ENCODE assay signal across 8 cellular contexts in the genomic region with DNA sequence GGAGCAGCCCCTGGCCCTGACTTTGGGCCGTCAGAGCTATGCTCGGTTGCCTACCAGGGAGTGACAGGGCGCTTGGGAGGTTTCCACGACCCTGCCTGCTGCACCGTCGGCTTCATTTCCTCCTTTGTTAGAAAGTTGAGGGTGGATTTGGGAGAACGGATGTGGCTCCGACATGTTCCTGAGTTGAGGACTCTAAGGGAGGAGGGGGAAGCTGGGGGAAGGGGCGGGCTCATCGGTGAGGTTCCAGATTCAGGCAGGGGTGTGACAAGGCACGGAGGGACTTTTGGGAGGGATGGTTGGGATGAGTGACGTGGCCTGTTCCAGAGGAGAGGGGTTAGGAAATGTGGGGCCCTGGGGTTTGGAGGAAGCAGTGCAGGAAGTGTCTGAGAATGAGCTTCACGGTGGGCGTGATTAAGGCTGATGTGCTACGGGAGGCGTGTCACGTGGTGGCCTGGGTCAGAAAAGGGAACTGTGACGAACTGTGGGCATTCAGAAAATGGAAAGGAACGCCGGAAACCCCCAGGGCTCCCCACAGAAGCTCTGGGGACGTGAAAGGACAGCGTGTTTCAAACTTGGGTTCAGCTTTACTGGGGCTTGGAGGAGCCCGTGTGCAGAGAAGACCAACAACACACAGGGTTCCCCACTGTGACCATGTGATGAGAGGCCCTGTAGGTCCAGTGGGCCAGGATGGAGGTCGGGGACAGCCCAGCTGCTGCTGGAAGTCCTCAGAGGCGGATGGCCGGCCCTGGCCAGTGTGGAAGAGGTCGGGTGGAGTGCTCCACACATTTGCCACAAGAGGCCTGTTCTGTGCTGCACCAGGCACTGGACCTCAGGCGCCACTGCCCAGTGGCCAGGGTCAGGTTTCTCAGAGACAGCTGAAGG. TPM values are rescaled to one million over a fixed set of nuclear protein-coding genes. Genes with fewer than 3 reads are reported as not detected.
DNase-seq lines count a peak whose midpoint lies in the region; ATAC-seq and TF ChIP-seq lines count a peak whose summit lies in the region.

No MANE protein-coding gene starts in this region.

- WGBS in IMR-90 (ENCODE audit: extremely low coverage in 2 of 2, insufficient read length in 1 of 2), 2 experiments = 79% methylated on average over 3 of the region's 28 CpGs; no CpG with 5 or more reads in 1 of the 2 experiments
- WGBS in esophagus, 2 donors = 62 to 64% methylated on average over 28 of the region's 28 CpGs
- 28 to 45% (median 31%) methylated on average over 28 of the region's 28 CpGs for WGBS in psoas muscle, 3 donors

- peak; percentile 61 for DNase-seq in AG10803 (ENCODE audit: low read depth)
- peak; percentile 63 for DNase-seq in IMR-90
- DNase-seq in activated CD4-positive, alpha-beta T cell treated with anti-CD3 and anti-CD28 coated beads, Interleukin-2, amount 50 U/mL, for 24 hours (ENCODE audit: low read depth in 1 of 2, low spot score in 1 of 2) = peak; percentile 16 to 46
- DNase-seq in psoas muscle = peak; percentile 79 to 85
- peak; percentile 73 for DNase-seq in ureter (ENCODE audit: low spot score)
- no peak for DNase-seq in NCI-H526 (lab: John Stamatoyannopoulos, UW)

- peak; percentile 47 for ATAC-seq in GM19324 (IDR thresholded peaks at IDR 0.05; ENCODE audit: low FRiP score, unreplicated experiment)
- ATAC-seq in IMR-90 (ENCODE audit: low read depth) = peak; percentile 33; the same call in 1 of the 2 replicates
- peak; percentile 50 to 65 (median 58) for ATAC-seq in psoas muscle

- no peak overlapping the region; the same call in 1 of the 2 replicates for H3K4me2 ChIP-seq in IMR-90 (ENCODE audit: low read depth, low read length)

- H3K56ac ChIP-seq in IMR-90 (ENCODE audit: extremely low read depth, insufficient read depth, low read length) = no peak overlapping the region

- H4K5ac ChIP-seq in IMR-90 (ENCODE audit: low read depth, low read length) = no peak overlapping the region; the same call in 1 of the 2 replicates

- no peak for TF ChIP-seq RAD21 in IMR-90 (IDR thresholded peaks at IDR 0.05; ENCODE audit: low read length)

- peak overlapping the region; percentile 16 to 72; a peak in 3 of 4 replicates for H4K8ac ChIP-seq in IMR-90 (ENCODE audit: low read depth in 2 of 2, low read length in 2 of 2)

- no peak overlapping the region for H2BK15ac ChIP-seq in IMR-90 (ENCODE audit: low read depth, low read length)

- peak overlapping the region; percentile 49 for H3K4me3 ChIP-seq in AG10803 (ENCODE audit: low read length)
- H3K4me3 ChIP-seq in IMR-90 (ENCODE audit: insufficient read depth, low read depth, low read length) = no peak overlapping the region
- H3K4me3 ChIP-seq in esophagus (ENCODE audit: low read depth in 1 of 2, low read length in 2 of 2) = no peak overlapping the region
- H3K4me3 ChIP-seq in psoas muscle = peak overlapping the region; percentile 84

- H2BK5ac ChIP-seq in IMR-90 (ENCODE audit: low read depth, low read length, poor library complexity, severe bottlenecking) = no peak overlapping the region

- TF ChIP-seq POLR2A in IMR-90 (IDR thresholded peaks at IDR 0.05; ENCODE audit: low read depth, low read length) = peak; percentile 36; the same call in 1 of the 2 replicates

- H3K79me1 ChIP-seq in IMR-90 (ENCODE audit: low read depth in 1 of 2, low read length in 2 of 2) = peaks cover 24 to 73% of the 10 kb centered on the region in 2 experiments

- no peaks in the 10 kb centered on the region for H3K9me3 ChIP-seq in IMR-90 (ENCODE audit: control insufficient read depth, insufficient read depth, low read length)
- no peaks in the 10 kb centered on the region for H3K9me3 ChIP-seq in esophagus (ENCODE audit: control insufficient read depth in 2 of 2, insufficient read depth in 1 of 2, low read depth in 1 of 2, low read length in 1 of 2)
- no peaks in the 10 kb centered on the region for H3K9me3 ChIP-seq in psoas muscle

- H3K4ac ChIP-seq in IMR-90 (ENCODE audit: low read depth, low read length) = peak overlapping the region; percentile 72

- peak overlapping the region; percentile 89 for H2AK9ac ChIP-seq in IMR-90 (replicated peaks; ENCODE audit: low read depth, low read length, poor library complexity)

- H4K91ac ChIP-seq in IMR-90 (ENCODE audit: insufficient read depth, low read depth, low read length) = peak overlapping the region; percentile 33

- no peak for TF ChIP-seq CTCF in AG10803 (conservative IDR thresholded peaks at IDR 0.05; ENCODE audit: low read length)
- TF ChIP-seq CTCF in IMR-90 (conservative IDR thresholded peaks at IDR 0.05; ENCODE audit: low read depth, low read length) = no peak
- TF ChIP-seq CTCF in psoas muscle (IDR thresholded peaks at IDR 0.05) = no peak

- no peaks in the 10 kb centered on the region for H4K20me1 ChIP-seq in IMR-90 (ENCODE audit: insufficient read depth, low read length)

- H3K9me1 ChIP-seq in IMR-90 (ENCODE audit: insufficient read depth, low read length) = peaks cover 13% of the 10 kb centered on the region

- no peak overlapping the region for H3K23ac ChIP-seq in IMR-90 (ENCODE audit: low read depth, low read length)

- H3K4me1 ChIP-seq in IMR-90 (ENCODE audit: control insufficient read depth, insufficient read depth, low read length) (peaks cover 11% of the 10 kb centered on the region), esophagus (ENCODE audit: control insufficient read depth in 2 of 2, insufficient read depth in 2 of 2, low read length in 1 of 2) (peaks cover 3 to 8% of the 10 kb centered on the region in 2 donors), psoas muscle (peaks cover 85% of the 10 kb centered on the region)

- CTCF ChIA-PET in IMR-90 (lab: Yijun Ruan, JAX) = no interaction called here

- no peak overlapping the region; the same call in 1 of the 2 replicates for H2AK5ac ChIP-seq in IMR-90 (ENCODE audit: low read depth, low read length)

- H3K14ac ChIP-seq in IMR-90 (replicated peaks; ENCODE audit: low read depth, low read length) = no peak overlapping the region; the same call in 1 of the 2 replicates

- no peak overlapping the region for H2BK20ac ChIP-seq in IMR-90 (ENCODE audit: low read depth, low read length)

- H3K27ac ChIP-seq in IMR-90 (ENCODE audit: insufficient read depth, low read length) (peak overlapping the region; percentile 13; the same call in 1 of the 2 replicates), esophagus (ENCODE audit: low read depth in 2 of 2, low read length in 1 of 2) (peak overlapping the region; percentile 76 to 85), psoas muscle (peak overlapping the region; percentile 96)

- H3K27me3 ChIP-seq in IMR-90 (ENCODE audit: control insufficient read depth, insufficient read depth, low read length) (no peaks in the 10 kb centered on the region), esophagus (ENCODE audit: control insufficient read depth in 1 of 2, insufficient read depth in 2 of 2, low read length in 2 of 2) (no peaks in the 10 kb centered on the region), psoas muscle (ENCODE audit: insufficient read depth in 3 of 3, low read length in 2 of 3) (no peaks in the 10 kb centered on the region)

- no TSS peak for BruUV-seq in IMR-90 (replicated peaks; lab: Mats Ljungman, UMichigan)

- H3K18ac ChIP-seq in IMR-90 (ENCODE audit: low read depth, low read length) = no peak overlapping the region

- POLR2A ChIA-PET in IMR-90 (lab: Charles Lee; ENCODE audit: unreplicated experiment) = no interaction called here

- H3K9ac ChIP-seq in IMR-90 (ENCODE audit: low read depth, low read length) = no peak overlapping the region

- peak overlapping the region; percentile 73 for H2AFZ ChIP-seq in IMR-90 (replicated peaks; ENCODE audit: low read length, poor library complexity)

- in situ Hi-C loops in IMR-90 (cut with MboI; ENCODE audit: low sequenced_read_pairs) = no loop called here

- intact Hi-C loops in IMR-90 (cut with micrococcal nuclease) (no loop called here), psoas muscle (cut with DNase I) (no loop called here)

- dilution Hi-C loops in IMR-90 (cut with HindIII; ENCODE audit: low sequenced_read_pairs, unreplicated experiment) = no loop called here

- peak overlapping the region; percentile 33; the same call in 1 of the 2 replicates for H2BK120ac ChIP-seq in IMR-90 (ENCODE audit: low read depth, low read length)

- H3K36me3 ChIP-seq in IMR-90 (ENCODE audit: control insufficient read depth, insufficient read depth, low read length) = no peaks in the 10 kb centered on the region
- H3K36me3 ChIP-seq in esophagus (ENCODE audit: control insufficient read depth in 2 of 2, insufficient read depth in 2 of 2, low read length in 1 of 2) = no peaks in the 10 kb centered on the region
- no peaks in the 10 kb centered on the region for H3K36me3 ChIP-seq in psoas muscle (ENCODE audit: insufficient read depth in 1 of 2, low read depth in 1 of 2)

TF ChIP-seq in IMR-90, 13 proteins besides CTCF, POLR2A, EP300 and RAD21:
- TF ChIP-seq, protein P1, sequence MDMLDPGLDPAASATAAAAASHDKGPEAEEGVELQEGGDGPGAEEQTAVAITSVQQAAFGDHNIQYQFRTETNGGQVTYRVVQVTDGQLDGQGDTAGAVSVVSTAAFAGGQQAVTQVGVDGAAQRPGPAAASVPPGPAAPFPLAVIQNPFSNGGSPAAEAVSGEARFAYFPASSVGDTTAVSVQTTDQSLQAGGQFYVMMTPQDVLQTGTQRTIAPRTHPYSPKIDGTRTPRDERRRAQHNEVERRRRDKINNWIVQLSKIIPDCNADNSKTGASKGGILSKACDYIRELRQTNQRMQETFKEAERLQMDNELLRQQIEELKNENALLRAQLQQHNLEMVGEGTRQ (IDR thresholded peaks at IDR 0.05; ENCODE audit: low read depth, low read length) = peak; percentile 69
- no peak for TF ChIP-seq SMC3 (IDR thresholded peaks at IDR 0.05; ENCODE audit: low read depth, low read length)
TF ChIP-seq in IMR-90: peak in this region for 1.

RNA-seq across cellular contexts. Expression of a gene that starts 2.8 kb away (rescaled TPM):
- 38.6 and 44.3 TPM in 2 replicates for total RNA-seq in IMR-90 (2012; rRNA removed)
- polyA plus RNA-seq in IMR-90 (2012; rRNA removed) = 53.9 and 84.7 TPM in 2 replicates
- 60.4 and 63.8 TPM in 2 replicates for polyA plus RNA-seq in IMR-90 (2012; cell fraction: cytosol; rRNA removed)
- polyA plus RNA-seq in IMR-90 (2012; cell fraction: nucleus; rRNA removed; ENCODE audit: low replicate concordance) = 22.4 and 22.7 TPM in 2 replicates
- 1 to 10 TPM; 1.8 to 3.9 TPM for polyA plus RNA-seq in esophagus
- 100 to 1,000 TPM; 102 to 172 (median 163) TPM for total RNA-seq in psoas muscle
- polyA plus RNA-seq in psoas muscle = 100 to 1,000 TPM in 1 of 3 donors, 10 to 100 TPM in 2; 84.5 to 103 (median 88.8) TPM
- 24.4 TPM for total RNA-seq in ureter

Comparison
In these comparisons a context has a peak if more than half of its experiments do, and no peak if none do; other contexts are left out.
1. DNase-seq: peak in AG10803 (single experiment), IMR-90 (single experiment), activated CD4-positive, alpha-beta T cell treated with anti-CD3 and anti-CD28 coated beads, Interleukin-2, amount 50 U/mL, for 24 hours (2 of 2), psoas muscle (2 of 2) and ureter (single experiment); none in NCI-H526 (0 of 2).
2. H3K4me3 ChIP-seq: peak in AG10803 (single experiment) and psoas muscle (single experiment); none in IMR-90 (single experiment) and esophagus (0 of 2).
3. H3K27ac ChIP-seq: peak in every context shown above with its lines; median percentile 96 in psoas muscle; 80 in esophagus; 13 in IMR-90.
4. Peak in every context shown above with its lines, with median percentiles within 50 percentile points of each other: ATAC-seq.